Comparison of ENCODE assay signal across 8 cellular contexts in the genomic region with DNA sequence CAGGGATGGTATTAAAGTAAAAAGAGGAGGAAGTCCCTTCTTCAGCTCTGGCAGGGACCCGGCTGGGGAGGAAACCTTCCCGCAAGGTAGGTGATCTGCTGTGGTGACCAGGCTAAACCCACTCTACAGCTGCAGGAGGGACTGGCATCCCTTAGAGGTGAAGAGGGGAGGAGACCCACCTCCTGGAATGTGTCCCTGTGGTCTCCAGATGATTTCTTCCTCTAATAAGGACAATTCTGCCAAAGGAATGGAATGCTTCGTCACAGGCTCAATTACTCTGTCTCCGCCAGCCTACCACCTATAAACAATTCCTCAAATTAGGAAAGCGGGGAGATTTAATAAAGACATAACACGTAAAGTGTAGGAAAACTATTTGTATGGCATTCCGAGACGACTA. TPM values are rescaled to one million over a fixed set of nuclear protein-coding genes. Genes with fewer than 3 reads are reported as not detected.
DNase-seq lines count a peak whose midpoint lies in the region; ATAC-seq and TF ChIP-seq lines count a peak whose summit lies in the region.

No MANE protein-coding gene starts in this region.

- H3K27me3 Mint-ChIP-seq in activated CD4-positive, alpha-beta T cell treated with anti-CD3 and anti-CD28 coated beads, Interleukin-2, amount 10 ng/mL, durations not matched to agents 24 days and 14 days = peaks cover 9% of the 10 kb centered on the region

- peak overlapping the region; percentile 36 to 83 for H3K4me3 ChIP-seq in right atrium auricular region
- peak overlapping the region; percentile 55 for H3K4me3 ChIP-seq in skeletal muscle cell (ENCODE audit: low read depth, low read length)

- peaks cover 7% of the 10 kb centered on the region for H3K36me3 Mint-ChIP-seq in activated CD4-positive, alpha-beta T cell treated with anti-CD3 and anti-CD28 coated beads, Interleukin-2, amount 10 ng/mL, durations not matched to agents 24 days and 14 days (ENCODE audit: low read depth)

- peak overlapping the region; percentile 85 for H3K4me3 Mint-ChIP-seq in activated CD4-positive, alpha-beta T cell treated with anti-CD3 and anti-CD28 coated beads, Interleukin-2, amount 10 ng/mL, durations not matched to agents 24 days and 14 days

- peak; percentile 66 for DNase-seq in activated CD4-positive, alpha-beta T cell treated with anti-CD3 and anti-CD28 coated beads, Interleukin-2, amount 10 ng/mL, durations not matched to agents 24 days and 14 days
- no peak for DNase-seq in activated CD4-positive, alpha-beta T cell treated with anti-CD3 and anti-CD28 coated beads, Interleukin-2, amount 50 U/mL, for 4 hours
- peak; percentile 20 to 27 for DNase-seq in activated T-cell treated with anti-CD3 and anti-CD28 coated beads, Interleukin-2, amount 50 U/mL, for 48 hours
- DNase-seq in right atrium auricular region (ENCODE audit: low spot score) (no peak), skeletal muscle cell (ENCODE audit: low read depth) (no peak)

- peak overlapping the region; percentile 81 for H3K27ac Mint-ChIP-seq in activated CD4-positive, alpha-beta T cell treated with anti-CD3 and anti-CD28 coated beads, Interleukin-2, amount 10 ng/mL, durations not matched to agents 24 days and 14 days

- H3K4me1 ChIP-seq in right atrium auricular region = peaks cover 0 to 34% of the 10 kb centered on the region in 2 donors

- H3K27me3 ChIP-seq in right atrium auricular region = no peaks in the 10 kb centered on the region

- peak overlapping the region; percentile 94 to 96 for H3K27ac ChIP-seq in right atrium auricular region

- no peaks in the 10 kb centered on the region for H3K9me3 Mint-ChIP-seq in activated CD4-positive, alpha-beta T cell treated with anti-CD3 and anti-CD28 coated beads, Interleukin-2, amount 10 ng/mL, durations not matched to agents 24 days and 14 days

- no peaks in the 10 kb centered on the region for H3K36me3 ChIP-seq in right atrium auricular region

- intact Hi-C loops in activated CD4-positive, alpha-beta T cell treated with anti-CD3 and anti-CD28 coated beads, Interleukin-2, amount 10 ng/mL, durations not matched to agents 24 days and 14 days (cut with micrococcal nuclease) = loop anchor here (1.0 to 10.0 kb wide), 13 partner anchors 47 to 1233 kb away; a partner anchor contains a TSS

- TF ChIP-seq CTCF in right atrium auricular region (IDR thresholded peaks at IDR 0.05) = no peak

- no peaks in the 10 kb centered on the region for H3K9me3 ChIP-seq in right atrium auricular region

- ATAC-seq in HG02623 (IDR thresholded peaks at IDR 0.05; ENCODE audit: unreplicated experiment) (no peak), HG02763 (IDR thresholded peaks at IDR 0.05; ENCODE audit: unreplicated experiment) (no peak), GM21423 (IDR thresholded peaks at IDR 0.05; ENCODE audit: unreplicated experiment) (no peak)

- peaks cover 35% of the 10 kb centered on the region for H3K4me1 Mint-ChIP-seq in activated CD4-positive, alpha-beta T cell treated with anti-CD3 and anti-CD28 coated beads, Interleukin-2, amount 10 ng/mL, durations not matched to agents 24 days and 14 days

RNA-seq across cellular contexts. Expression of a gene that starts 0.6 kb away (rescaled TPM):
- 60.3 and 70.2 TPM in 2 replicates for total RNA-seq in activated CD4-positive, alpha-beta T cell treated with anti-CD3 and anti-CD28 coated beads, Interleukin-2, amount 10 ng/mL, durations not matched to agents 24 days and 14 days
- 10 to 100 TPM; 14.7 to 16.2 TPM for total RNA-seq in right atrium auricular region

RNA-seq across cellular contexts. Expression of a gene that starts 47.0 kb away (rescaled TPM):
- total RNA-seq in activated CD4-positive, alpha-beta T cell treated with anti-CD3 and anti-CD28 coated beads, Interleukin-2, amount 10 ng/mL, durations not matched to agents 24 days and 14 days = 87.5 and 88.0 TPM in 2 replicates
- 10 to 100 TPM; 92.8 to 97.5 TPM for total RNA-seq in right atrium auricular region

Comparison
In these comparisons a context has a peak if more than half of its experiments do, and no peak if none do; other contexts are left out.
1. DNase-seq: peak in activated CD4-positive, alpha-beta T cell treated with anti-CD3 and anti-CD28 coated beads, Interleukin-2, amount 10 ng/mL, durations not matched to agents 24 days and 14 days (single experiment) and activated T-cell treated with anti-CD3 and anti-CD28 coated beads, Interleukin-2, amount 50 U/mL, for 48 hours (2 of 2); none in activated CD4-positive, alpha-beta T cell treated with anti-CD3 and anti-CD28 coated beads, Interleukin-2, amount 50 U/mL, for 4 hours (0 of 2), right atrium auricular region (single experiment) and skeletal muscle cell (single experiment).